28 cellular contexts compared by ENCODE assay signal in the genomic region with DNA sequence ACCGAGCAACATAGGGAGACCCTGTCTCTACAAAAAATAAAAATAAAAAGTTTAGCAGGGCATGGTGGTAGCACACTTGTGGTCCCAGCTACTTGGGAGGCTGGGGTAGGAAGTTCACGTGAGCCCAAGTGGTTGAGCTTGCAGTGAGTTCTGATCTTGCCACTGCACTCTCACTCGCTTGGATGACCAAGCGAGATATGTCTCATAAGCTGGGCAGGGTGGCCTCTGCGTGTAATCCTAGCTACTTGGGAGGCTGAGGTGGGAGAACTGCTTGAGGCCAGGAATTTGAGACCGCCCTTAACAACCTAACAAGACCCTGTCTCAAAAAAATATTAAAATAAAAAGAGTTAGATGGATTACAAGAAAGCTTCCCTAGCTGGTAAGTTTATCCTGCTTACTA. TPM values are rescaled to one million over a fixed set of nuclear protein-coding genes. Genes with fewer than 3 reads are reported as not detected.
DNase-seq lines count a peak whose midpoint lies in the region; ATAC-seq, FAIRE-seq and TF ChIP-seq lines count a peak whose summit lies in the region.
"Had no signal": no experiment of that assay in that cellular context is flagged by ENCODE, and none has a peak within 500 bp of the region (broad histone marks: within the 10 kb centered on the region; RNA-seq: fewer than 3 reads in every experiment).

No MANE protein-coding gene starts in this region.

- H3K36me3 ChIP-seq in PC-9 (ENCODE audit: low read depth) (peaks cover 13% of the 10 kb centered on the region), HAP-1 (replicated peaks) (no peaks in the 10 kb centered on the region)
- H3K36me3 ChIP-seq: prostate gland had no signal

- H3K27ac Mint-ChIP-seq in CD4-positive, alpha-beta T cell = peak overlapping the region; percentile 2
- peak overlapping the region; percentile 86 for H3K27ac Mint-ChIP-seq in dendritic cell treated with granulocyte-macrophage colony-stimulating factor and Interleukin-4, amounts not matched to agents 40 ng/mL and 50 ng/mL, for 4 days
- H3K27ac Mint-ChIP-seq in naive B cell = peak overlapping the region in 4 of 6 donors; percentile 65 to 94 (median 74)
- H3K27ac Mint-ChIP-seq in activated CD8-positive, alpha-beta T cell treated with anti-CD3 and anti-CD28 coated beads, Interleukin-2, amount 10 ng/mL, durations not matched to agents 7 days and 5 days = no peak overlapping the region
- H3K27ac Mint-ChIP-seq: activated CD4-positive, alpha-beta T cell treated with anti-CD3 and anti-CD28 coated beads, Interleukin-2, amount 10 ng/mL, durations not matched to agents 7 days and 5 days; activated naive CD8-positive, alpha-beta T cell; neural progenitor cell had no signal

- H3K9me3 Mint-ChIP-seq in CD4-positive, alpha-beta T cell = peaks cover 6% of the 10 kb centered on the region
- H3K9me3 Mint-ChIP-seq in dendritic cell treated with granulocyte-macrophage colony-stimulating factor and Interleukin-4, amounts not matched to agents 40 ng/mL and 50 ng/mL, for 4 days = no peaks in the 10 kb centered on the region
- peaks cover 0 to 5% (median 0%) of the 10 kb centered on the region in 7 donors for H3K9me3 Mint-ChIP-seq in naive B cell
- no peaks in the 10 kb centered on the region for H3K9me3 Mint-ChIP-seq in activated CD8-positive, alpha-beta T cell treated with anti-CD3 and anti-CD28 coated beads, Interleukin-2, amount 10 ng/mL, durations not matched to agents 7 days and 5 days (ENCODE audit: insufficient read depth)
- H3K9me3 Mint-ChIP-seq: GM23338 had no signal

- no peak for TF ChIP-seq POLR2A in GM12892 (IDR thresholded peaks at IDR 0.05; ENCODE audit: low read depth, low read length)

- in situ Hi-C loops in HAP-1 (cut with MboI; ENCODE audit: low sequenced_read_pairs) = no loop called here

- no peak for FAIRE-seq in GM12892 (lab: Jason Lieb, UNC)
- FAIRE-seq: GM18507 had no signal

- POLR2A ChIA-PET in CD4-positive, alpha-beta T cell (lab: Charles Lee) = interaction anchor here (0.6 to 1.2 kb wide), 5 partner anchors 10 to 105 kb away, joined by 3 to 4 read pairs (median 3); partner anchors contain the start of gene RASA1
- POLR2A ChIA-PET in PC-9 (lab: Charles Lee; ENCODE audit: unreplicated experiment) = interaction anchor here (0.9 kb wide), 1 partner anchor 230 kb away, joined by 12 read pairs; no protein-coding TSS in a partner anchor
- POLR2A ChIA-PET in activated CD8-positive, alpha-beta T cell treated with anti-CD3 and anti-CD28 coated beads, Interleukin-2, amount 10 ng/mL, durations not matched to agents 7 days and 5 days (lab: Charles Lee) = no interaction called here

- H3K4me1 ChIP-seq in PC-9 (replicated peaks; ENCODE audit: insufficient read depth) (peaks cover 29% of the 10 kb centered on the region), HAP-1 (no peaks in the 10 kb centered on the region)
- H3K4me1 ChIP-seq: neural progenitor cell, prostate gland had no signal

- no peak for DNase-seq in CD4-positive, alpha-beta T cell
- no peak for DNase-seq in PC-9
- no peak for DNase-seq in naive B cell
- DNase-seq in SW480 (ENCODE audit: low spot score) = no peak
- DNase-seq in GM12892 (ENCODE audit: insufficient read length) = no peak
- no peak for DNase-seq in activated CD8-positive, alpha-beta T cell treated with anti-CD3 and anti-CD28 coated beads, Interleukin-2, amount 10 ng/mL, durations not matched to agents 7 days and 5 days
- DNase-seq in HAP-1 (ENCODE audit: low spot score in 2 of 2) = no peak
- DNase-seq: activated CD4-positive, alpha-beta T cell treated with anti-CD3 and anti-CD28 coated beads, Interleukin-2, amount 10 ng/mL, durations not matched to agents 7 days and 5 days; central memory CD4-positive, alpha-beta T cell; DMS 273 treated with DMSO at 0.1 percent for 48 hours; effector CD8-positive, alpha-beta T cell; esophagus squamous epithelium; lower lobe of right lung; NCI-H1694; NCI-H2171; NCI-H510A treated with DMSO at 0.1 percent for 48 hours; sigmoid colon; transverse colon; WERI-Rb-1 had no signal

- no peaks in the 10 kb centered on the region for H4K20me1 ChIP-seq in PC-9 (ENCODE audit: insufficient read depth)

- H3K79me2 ChIP-seq in PC-9 (ENCODE audit: low read depth) = peaks cover 66% of the 10 kb centered on the region

- intact Hi-C loops in CD4-positive, alpha-beta T cell (cut with DNase I, micrococcal nuclease) = no loop called here
- intact Hi-C loops in PC-9 (cut with micrococcal nuclease; ENCODE audit: unreplicated experiment) = no loop called here
- intact Hi-C loops in dendritic cell treated with granulocyte-macrophage colony-stimulating factor and Interleukin-4, amounts not matched to agents 40 ng/mL and 50 ng/mL, for 4 days (cut with micrococcal nuclease) = no loop called here

- no peak for TF ChIP-seq CTCF in CD4-positive, alpha-beta T cell (IDR thresholded peaks at IDR 0.05)
- no peak for TF ChIP-seq CTCF in PC-9 (conservative IDR thresholded peaks at IDR 0.05)

- H3K27ac ChIP-seq in CD4-positive, alpha-beta T cell (ENCODE audit: low read depth, low read length) = no peak overlapping the region
- H3K27ac ChIP-seq in PC-9 = 0 out of 2 replicates have a peak overlapping the region, but pooled peaks have one; percentile 6
- H3K27ac ChIP-seq: ascending aorta, esophagus squamous epithelium, gastroesophageal sphincter, lower lobe of right lung, neural progenitor cell, prostate gland, sigmoid colon, SK-N-MC, transverse colon, WERI-Rb-1 had no signal

- H2AFZ ChIP-seq in PC-9 = no peak overlapping the region
- H2AFZ ChIP-seq: GM23338, neural progenitor cell had no signal

- H3K4me3 ChIP-seq in PC-9 = no peak overlapping the region
- H3K4me3 ChIP-seq in HAP-1 = no peak overlapping the region
- H3K4me3 ChIP-seq: ascending aorta, esophagus squamous epithelium, gastroesophageal sphincter, GM23338, lower lobe of right lung, neural progenitor cell, prostate gland, sigmoid colon, SK-N-MC, transverse colon had no signal

- H3K4me1 Mint-ChIP-seq in CD4-positive, alpha-beta T cell (ENCODE audit: low read depth) = peaks cover 72% of the 10 kb centered on the region
- peaks cover 67% of the 10 kb centered on the region for H3K4me1 Mint-ChIP-seq in dendritic cell treated with granulocyte-macrophage colony-stimulating factor and Interleukin-4, amounts not matched to agents 40 ng/mL and 50 ng/mL, for 4 days (ENCODE audit: low read depth)
- peaks cover 40 to 76% (median 45%) of the 10 kb centered on the region in 3 donors for H3K4me1 Mint-ChIP-seq in naive B cell
- H3K4me1 Mint-ChIP-seq in activated CD8-positive, alpha-beta T cell treated with anti-CD3 and anti-CD28 coated beads, Interleukin-2, amount 10 ng/mL, durations not matched to agents 7 days and 5 days (ENCODE audit: low read depth) = peaks cover 35% of the 10 kb centered on the region
- H3K4me1 Mint-ChIP-seq: neural progenitor cell had no signal

- H3K36me3 Mint-ChIP-seq in CD4-positive, alpha-beta T cell (ENCODE audit: low read depth) = peaks cover 52% of the 10 kb centered on the region
- H3K36me3 Mint-ChIP-seq in dendritic cell treated with granulocyte-macrophage colony-stimulating factor and Interleukin-4, amounts not matched to agents 40 ng/mL and 50 ng/mL, for 4 days (ENCODE audit: low read depth) = peaks cover 27% of the 10 kb centered on the region
- peaks cover 3 to 17% of the 10 kb centered on the region in 2 donors for H3K36me3 Mint-ChIP-seq in naive B cell
- H3K36me3 Mint-ChIP-seq in activated CD8-positive, alpha-beta T cell treated with anti-CD3 and anti-CD28 coated beads, Interleukin-2, amount 10 ng/mL, durations not matched to agents 7 days and 5 days (ENCODE audit: low read depth) = peaks cover 18% of the 10 kb centered on the region

- H3K4me2 ChIP-seq in PC-9 = no peak overlapping the region
- H3K4me2 ChIP-seq: GM23338, neural progenitor cell had no signal

- CTCF ChIA-PET in CD4-positive, alpha-beta T cell (lab: Charles Lee) = interaction anchor here (0.7 to 1.1 kb wide), 2 partner anchors 16 to 85 kb away, joined by 3 read pairs; no protein-coding TSS in a partner anchor
- CTCF ChIA-PET in PC-9 (lab: Charles Lee) = no interaction called here
- CTCF ChIA-PET in activated CD8-positive, alpha-beta T cell treated with anti-CD3 and anti-CD28 coated beads, Interleukin-2, amount 10 ng/mL, durations not matched to agents 7 days and 5 days (lab: Charles Lee) = no interaction called here

- H3F3A ChIP-seq in PC-9 (ENCODE audit: insufficient read depth, low read depth) = peaks cover 10% of the 10 kb centered on the region

- no peaks in the 10 kb centered on the region for H3K9me2 ChIP-seq in PC-9 (ENCODE audit: insufficient read depth)

- no peaks in the 10 kb centered on the region for H3K27me3 Mint-ChIP-seq in CD4-positive, alpha-beta T cell
- H3K27me3 Mint-ChIP-seq in dendritic cell treated with granulocyte-macrophage colony-stimulating factor and Interleukin-4, amounts not matched to agents 40 ng/mL and 50 ng/mL, for 4 days = no peaks in the 10 kb centered on the region
- H3K27me3 Mint-ChIP-seq in naive B cell = no peaks in the 10 kb centered on the region
- H3K27me3 Mint-ChIP-seq in activated CD8-positive, alpha-beta T cell treated with anti-CD3 and anti-CD28 coated beads, Interleukin-2, amount 10 ng/mL, durations not matched to agents 7 days and 5 days (ENCODE audit: low read depth) = no peaks in the 10 kb centered on the region
- H3K27me3 Mint-ChIP-seq: activated CD4-positive, alpha-beta T cell treated with anti-CD3 and anti-CD28 coated beads, Interleukin-2, amount 10 ng/mL, durations not matched to agents 7 days and 5 days; activated naive CD8-positive, alpha-beta T cell had no signal

- ATAC-seq in CD4-positive, alpha-beta T cell (ENCODE audit: poor library complexity) = no peak
- ATAC-seq in naive B cell (ENCODE audit: low read depth in 2 of 2) = no peak
- ATAC-seq in activated CD8-positive, alpha-beta T cell treated with anti-CD3 and anti-CD28 coated beads, Interleukin-2, amount 10 ng/mL, durations not matched to agents 7 days and 5 days = no peak
- ATAC-seq: GM23338 had no signal

- H3K9me3 ChIP-seq in CD4-positive, alpha-beta T cell (ENCODE audit: control insufficient read depth, low read length) = no peaks in the 10 kb centered on the region
- H3K9me3 ChIP-seq in PC-9 (ENCODE audit: insufficient read depth, low read depth) (no peaks in the 10 kb centered on the region), HAP-1 (no peaks in the 10 kb centered on the region)
- H3K9me3 ChIP-seq: ascending aorta, esophagus squamous epithelium, gastroesophageal sphincter, lower lobe of right lung, prostate gland, sigmoid colon, transverse colon had no signal

- BruUV-seq in PC-9 (replicated peaks; lab: Mats Ljungman, UMichigan) = no TSS peak

- no peak overlapping the region for H3K4me3 Mint-ChIP-seq in CD4-positive, alpha-beta T cell
- H3K4me3 Mint-ChIP-seq in dendritic cell treated with granulocyte-macrophage colony-stimulating factor and Interleukin-4, amounts not matched to agents 40 ng/mL and 50 ng/mL, for 4 days = no peak overlapping the region
- no peak overlapping the region for H3K4me3 Mint-ChIP-seq in naive B cell
- H3K4me3 Mint-ChIP-seq in activated CD8-positive, alpha-beta T cell treated with anti-CD3 and anti-CD28 coated beads, Interleukin-2, amount 10 ng/mL, durations not matched to agents 7 days and 5 days = no peak overlapping the region
- H3K4me3 Mint-ChIP-seq: activated CD4-positive, alpha-beta T cell treated with anti-CD3 and anti-CD28 coated beads, Interleukin-2, amount 10 ng/mL, durations not matched to agents 7 days and 5 days; GM23338; neural progenitor cell had no signal

- H3K27me3 ChIP-seq in CD4-positive, alpha-beta T cell (ENCODE audit: control insufficient read depth, insufficient read depth, low read length) = no peaks in the 10 kb centered on the region
- no peaks in the 10 kb centered on the region for H3K27me3 ChIP-seq in PC-9 (ENCODE audit: insufficient read depth, low read depth)
- H3K27me3 ChIP-seq in HAP-1 (ENCODE audit: low read depth) = no peaks in the 10 kb centered on the region
- H3K27me3 ChIP-seq: ascending aorta, esophagus squamous epithelium, gastroesophageal sphincter, neural progenitor cell, sigmoid colon, transverse colon had no signal

RNA-seq across cellular contexts. Expression of gene RASA1, which starts 32.5 kb away (rescaled TPM):
- total RNA-seq in CD4-positive, alpha-beta T cell = 10 to 100 TPM; 15.1 to 15.4 TPM
- 55.0 and 66.6 TPM in 2 replicates for total RNA-seq in PC-9 (2021)
- polyA plus RNA-seq in naive B cell (ENCODE audit: low read depth in 6 of 6) = 10 to 100 TPM in 1 of 6 donors, 1 to 10 TPM in 5; 7.6 to 14.3 (median 7.8) TPM
- polyA plus RNA-seq in GM12892 (2012; ENCODE audit: missing spikeins) = 19.7 TPM
- 10 to 100 TPM; 12.9 to 14.8 TPM for total RNA-seq in activated CD8-positive, alpha-beta T cell treated with anti-CD3 and anti-CD28 coated beads, Interleukin-2, amount 10 ng/mL, durations not matched to agents 7 days and 5 days
